7 cellular contexts compared by ENCODE assay signal in the genomic region with DNA sequence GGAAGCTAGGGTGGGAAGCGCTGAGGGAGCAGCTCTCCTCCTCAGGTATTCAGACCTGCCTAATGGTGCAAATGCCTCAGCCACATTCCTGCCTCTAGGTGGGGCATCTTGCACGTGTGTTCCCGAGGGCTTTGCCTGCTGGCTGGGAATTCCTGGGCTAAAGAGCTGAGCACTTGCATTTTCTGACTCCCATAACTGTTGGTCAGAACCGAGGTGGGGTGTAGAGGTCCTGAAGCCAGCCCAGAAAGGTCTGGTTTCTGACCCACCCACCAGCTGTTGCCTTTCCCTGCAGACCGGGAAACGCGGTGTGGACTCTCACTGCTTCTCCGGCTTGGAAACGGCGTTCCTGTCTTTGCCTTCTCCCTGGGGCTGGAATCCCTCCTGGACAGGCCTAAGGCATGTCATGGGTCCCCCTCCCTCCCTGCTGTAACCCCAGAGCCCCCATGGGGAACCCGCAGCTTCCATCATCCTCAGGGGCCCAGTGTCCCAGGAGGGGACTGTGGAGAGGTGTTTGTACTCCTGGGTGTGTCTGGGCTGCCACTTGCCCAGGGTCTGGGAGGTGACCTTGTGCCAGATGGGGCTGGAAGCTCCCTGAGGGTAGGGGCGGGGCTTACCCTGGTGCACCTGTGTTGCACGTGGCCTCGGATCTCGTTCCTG. TPM values are rescaled to one million over a fixed set of nuclear protein-coding genes. Genes with fewer than 3 reads are reported as not detected.
DNase-seq lines count a peak whose midpoint lies in the region; ATAC-seq and TF ChIP-seq lines count a peak whose summit lies in the region.

No MANE protein-coding gene starts in this region.

- no peaks in the 10 kb centered on the region for H3K36me3 ChIP-seq in lower lobe of right lung

- H3K27ac ChIP-seq in lower lobe of right lung = no peak overlapping the region

- H3K4me1 ChIP-seq in lower lobe of right lung = peaks cover 7% of the 10 kb centered on the region

- intact Hi-C loops in lower lobe of right lung (cut with DNase I) = no loop called here

- DNase-seq in GM13977 (ENCODE audit: low spot score) = peak; percentile 38
- peak; percentile 68 to 86 for DNase-seq in NCI-H524 (lab: John Stamatoyannopoulos, UW)
- DNase-seq in dedifferentiated amniotic fluid mesenchymal stem cell (ENCODE audit: extremely low spot score) = peak; percentile 40
- peak; percentile 84 for DNase-seq in lower lobe of right lung
- DNase-seq in SKM-1 treated with dmso at 0.1 percent for 144 hours (lab: John Stamatoyannopoulos, UW; ENCODE audit: unreplicated experiment) = no peak
- DNase-seq in central memory CD4-positive, alpha-beta T cell = no peak

- peak; percentile 69 for TF ChIP-seq CTCF in GM13977 (IDR thresholded peaks at IDR 0.05; ENCODE audit: extremely low read depth, insufficient read depth, missing control alignments)
- TF ChIP-seq CTCF in lower lobe of right lung (IDR thresholded peaks at IDR 0.05) = peak; percentile 82

- peaks cover 5% of the 10 kb centered on the region for H3K9me3 ChIP-seq in lower lobe of right lung

- in situ Hi-C loops in GM13977 (cut with MboI; ENCODE audit: low pct_unique_long_range_greater_than_20kb, low sequenced_read_pairs, unreplicated experiment) = no loop called here

- no peak overlapping the region for H3K4me3 ChIP-seq in lower lobe of right lung

- H3K27me3 ChIP-seq in lower lobe of right lung (ENCODE audit: low read depth) = no peaks in the 10 kb centered on the region

- ATAC-seq in lower lobe of right lung (peak; percentile 89 to 95), HG02588 (IDR thresholded peaks at IDR 0.05; ENCODE audit: unreplicated experiment) (no peak)

RNA-seq across cellular contexts. Expression of a gene that starts 24.0 kb away (rescaled TPM):
- total RNA-seq in lower lobe of right lung = not detected

Comparison
In these comparisons a context has a peak if more than half of its experiments do, and no peak if none do; other contexts are left out.
1. DNase-seq: peak in GM13977 (single experiment), NCI-H524 (2 of 2), dedifferentiated amniotic fluid mesenchymal stem cell (single experiment) and lower lobe of right lung (single experiment); none in SKM-1 treated with dmso at 0.1 percent for 144 hours (single experiment) and central memory CD4-positive, alpha-beta T cell (single experiment).